1 cellular context compared by ENCODE assay signal in genomic region chr6:50817638-50817950, GRCh38.
TF ChIP-seq lines count a peak whose summit lies in the region.

No MANE protein-coding gene starts in this region.

TF ChIP-seq in HepG2, 621 proteins besides CTCF, POLR2A, EP300 and RAD21:
- TF ChIP-seq ELF1 (CRISPR knock-in tag; IDR thresholded peaks at IDR 0.05): no peak
- no peak for TF ChIP-seq ZC3H13 (CRISPR knock-in tag; IDR thresholded peaks at IDR 0.05)
- TF ChIP-seq SP1 (IDR thresholded peaks at IDR 0.05): no peak
- no peak for TF ChIP-seq SP1 (CRISPR knock-in tag; IDR thresholded peaks at IDR 0.05)
- no peak for TF ChIP-seq HDAC2 (CRISPR knock-in tag; IDR thresholded peaks at IDR 0.05)
- no peak for TF ChIP-seq TBX3 (IDR thresholded peaks at IDR 0.05; ENCODE audit: borderline replicate concordance)
- TF ChIP-seq SPEN (CRISPR knock-in tag; IDR thresholded peaks at IDR 0.05; ENCODE audit: low read depth): no peak
- no peak for TF ChIP-seq BRD4 (CRISPR knock-in tag; IDR thresholded peaks at IDR 0.05)
- no peak for TF ChIP-seq ELK4 (CRISPR knock-in tag; IDR thresholded peaks at IDR 0.05; ENCODE audit: borderline replicate concordance)
